ENCODE assay signal across 29 cellular contexts in the genomic region with DNA sequence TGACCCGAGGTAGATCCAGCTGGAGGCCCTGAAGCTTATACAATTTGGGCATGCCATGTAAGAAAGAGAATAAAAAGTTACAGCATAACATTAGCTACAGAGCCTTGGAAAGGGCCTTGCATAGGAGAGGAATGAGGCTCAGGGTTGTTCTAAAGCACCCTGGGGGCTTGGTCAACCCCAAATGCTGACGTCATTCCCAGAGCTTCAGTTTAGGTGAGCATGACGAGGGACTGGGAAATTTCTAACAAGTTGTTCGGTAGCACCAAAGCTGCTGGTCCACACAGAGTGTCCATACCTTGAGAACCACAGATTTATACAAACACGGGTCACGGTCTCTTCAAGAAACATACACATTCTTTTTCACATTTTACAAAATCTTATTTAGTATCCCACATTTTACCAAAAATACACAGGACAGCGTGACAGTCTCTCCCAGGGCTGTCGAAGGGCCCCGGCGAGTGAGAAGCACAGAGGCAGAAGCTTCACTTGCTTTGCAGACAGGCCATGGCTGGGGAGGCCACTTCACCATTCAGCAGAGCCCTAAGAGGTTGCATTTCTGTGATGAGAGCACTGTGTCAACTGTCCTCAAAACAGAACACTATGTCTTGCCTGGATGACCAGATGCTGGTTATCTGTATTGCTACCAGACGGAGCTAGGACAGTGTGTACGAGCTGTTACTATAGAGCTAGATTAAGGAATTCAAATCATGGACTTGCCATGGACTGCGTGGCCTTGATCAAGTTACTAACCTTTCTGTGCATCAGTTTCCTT.
"Had no signal": no experiment of that assay in that cellular context is flagged by ENCODE, and none has a peak within 500 bp of the region (broad histone marks: within the 10 kb centered on the region; RNA-seq: fewer than 3 reads in every experiment).

No MANE protein-coding gene starts in this region.

- H3K4me3 ChIP-seq: ascending aorta, PC-9, SJCRH30, SK-N-MC had no signal

- H3K9ac ChIP-seq: KMS-11 had no signal

- H3K27me3 ChIP-seq: ascending aorta, SJCRH30 had no signal

- H3K4me2 ChIP-seq: KMS-11, PC-9 had no signal

- DNase-seq: activated CD4-positive, alpha-beta T cell treated with anti-CD3 and anti-CD28 coated beads, Interleukin-2, amount 10 ng/mL, durations not matched to agents 24 days and 14 days; activated CD4-positive, alpha-beta T cell treated with anti-CD3 and anti-CD28 coated beads, Interleukin-2, amount 50 U/mL, for 4 hours; activated CD8-positive, alpha-beta T cell treated with anti-CD3 and anti-CD28 coated beads for 36 hours; activated gamma-delta T cell; activated naive CD4-positive, alpha-beta T cell treated with Interleukin-2 at 50 U/mL for 16 hours; activated naive CD8-positive, alpha-beta T cell treated with anti-CD3 and anti-CD28 coated beads, Interleukin-2, amount 10 ng/mL, durations not matched to agents 7 days and 5 days; activated T-cell treated with anti-CD3 and anti-CD28 coated beads, Interleukin-2, amount 50 U/mL, for 1 hour; amygdala; central memory CD4-positive, alpha-beta T cell; MM.1S; NCI-H1092 treated with DMSO at 0.1 percent for 48 hours; NCI-H1417; NCI-H146; NCI-H187; NCI-H2029 treated with DMSO at 0.1 percent for 48 hours; NCI-H2107; NCI-H2171; NCI-H510A; NCI-H526; NCI-H748 treated with DMSO at 0.1 percent for 48 hours; PC-9; SHP77 had no signal

- ATAC-seq: activated CD8-positive, alpha-beta T cell treated with anti-CD3 and anti-CD28 coated beads for 36 hours had no signal

- H3K36me3 ChIP-seq: ascending aorta, SJCRH30 had no signal

- H2AFZ ChIP-seq: PC-9 had no signal

- H3K4me1 ChIP-seq: ascending aorta, SJCRH30 had no signal

- FAIRE-seq: RCC 7860, TTC549 had no signal

- H3K27ac ChIP-seq: ascending aorta, KMS-11, PC-9, RWPE1, SJCRH30, SK-N-MC had no signal

- H3K9me3 ChIP-seq: ascending aorta, SJCRH30 had no signal
